ENCODE assay signal across 1 cellular context in genomic region chr16:85389679-85390470, GRCh38.
TF ChIP-seq lines count a peak whose summit lies in the region.

No MANE protein-coding gene starts in this region.

TF ChIP-seq in K562, 482 proteins besides CTCF, POLR2A, EP300 and RAD21 (continued from another document and continues in another):
- TF ChIP-seq DPF2 (IDR thresholded peaks at IDR 0.05) (no peak), NR3C1 (CRISPR knock-in tag; IDR thresholded peaks at IDR 0.05) (no peak), MCM3 (IDR thresholded peaks at IDR 0.05) (no peak), E2F1 (CRISPR knock-in tag; IDR thresholded peaks at IDR 0.05) (no peak), HNRNPK (IDR thresholded peaks at IDR 0.05; ENCODE audit: low read depth, low read length, poor library complexity, severe bottlenecking) (no peak), ZNF551 (CRISPR knock-in tag; IDR thresholded peaks at IDR 0.05) (no peak), ZBTB40 (IDR thresholded peaks at IDR 0.05) (no peak), ZBTB40 (CRISPR knock-in tag; IDR thresholded peaks at IDR 0.05) (no peak), ZNF134 (CRISPR knock-in tag; conservative IDR thresholded peaks at IDR 0.05) (no peak), ZC3H4 (CRISPR knock-in tag; IDR thresholded peaks at IDR 0.05; ENCODE audit: borderline replicate concordance) (no peak), SRSF9 (IDR thresholded peaks at IDR 0.05; ENCODE audit: borderline replicate concordance, low read depth, low read length) (no peak), FOXO4 (CRISPR knock-in tag; IDR thresholded peaks at IDR 0.05) (no peak), MAFF (IDR thresholded peaks at IDR 0.05; ENCODE audit: low read length) (no peak), RCOR1 (IDR thresholded peaks at IDR 0.05; ENCODE audit: borderline replicate concordance in 1 of 2, low read depth in 2 of 2, low read length in 2 of 2) (peak in 1 of 2 experiments; percentile 66; a peak in 1 of 4 replicates), POU5F1 (IDR thresholded peaks at IDR 0.05; ENCODE audit: borderline replicate concordance, low read depth, low read length, partially characterized antibody) (no peak), SP2 (IDR thresholded peaks at IDR 0.05; ENCODE audit: extremely low read depth, low read depth, low read length, poor library complexity, severe bottlenecking) (no peak), ZNF407 (IDR thresholded peaks at IDR 0.05; ENCODE audit: low read depth) (no peak), HDAC1 (IDR thresholded peaks at IDR 0.05) (peak in 1 of 2 experiments; percentile 42; a peak in 1 of 4 replicates), SAFB (IDR thresholded peaks at IDR 0.05; ENCODE audit: borderline replicate concordance, low read depth, low read length) (no peak), ZFP91 (CRISPR knock-in tag; IDR thresholded peaks at IDR 0.05) (no peak), TEAD4 (IDR thresholded peaks at IDR 0.05; ENCODE audit: low read length) (no peak), TEAD4 (CRISPR knock-in tag; IDR thresholded peaks at IDR 0.05; ENCODE audit: borderline replicate concordance) (no peak), SMARCA4 (IDR thresholded peaks at IDR 0.05) (no peak), CHD4 (IDR thresholded peaks at IDR 0.05; ENCODE audit: insufficient read depth, insufficient replicate concordance, low read depth, low read length, poor library complexity, severe bottlenecking) (peak; percentile 75), TEAD2 (tag; IDR thresholded peaks at IDR 0.05) (no peak), ZNF23 (CRISPR knock-in tag; IDR thresholded peaks at IDR 0.05) (no peak), NCOA2 (IDR thresholded peaks at IDR 0.05; ENCODE audit: partially characterized antibody in 2 of 2) (no peak), ZFPM2 (CRISPR knock-in tag; IDR thresholded peaks at IDR 0.05) (no peak), HDAC2 (IDR thresholded peaks at IDR 0.05) (peak; percentile 90), ZNF764 (CRISPR knock-in tag; IDR thresholded peaks at IDR 0.05; ENCODE audit: low read depth) (no peak), GATAD2A (IDR thresholded peaks at IDR 0.05) (no peak), C11orf30 (IDR thresholded peaks at IDR 0.05; ENCODE audit: low read depth) (no peak), ADNP (tag; IDR thresholded peaks at IDR 0.05) (peak; percentile 89), ZNF75A (CRISPR knock-in tag; IDR thresholded peaks at IDR 0.05) (no peak), NCOA1 (IDR thresholded peaks at IDR 0.05; ENCODE audit: low read depth) (no peak), ID3 (CRISPR knock-in tag; IDR thresholded peaks at IDR 0.05) (no peak), ID3 (tag; IDR thresholded peaks at IDR 0.05) (0 out of 2 replicates have a peak, but pooled peaks have one; percentile 54), SAP30 (IDR thresholded peaks at IDR 0.05; ENCODE audit: borderline replicate concordance, insufficient read depth, low read depth, low read length, poor library complexity, severe bottlenecking) (no peak), CHD1 (IDR thresholded peaks at IDR 0.05; ENCODE audit: low read length) (no peak), RBM14 (IDR thresholded peaks at IDR 0.05; ENCODE audit: borderline replicate concordance, insufficient read depth, low read depth, low read length) (no peak), ARHGAP35 (IDR thresholded peaks at IDR 0.05; ENCODE audit: partially characterized antibody) (no peak), HNRNPL (IDR thresholded peaks at IDR 0.05; ENCODE audit: low read depth, low read length) (no peak)
